Comparison of ENCODE assay signal across 8 cellular contexts in the genomic region with DNA sequence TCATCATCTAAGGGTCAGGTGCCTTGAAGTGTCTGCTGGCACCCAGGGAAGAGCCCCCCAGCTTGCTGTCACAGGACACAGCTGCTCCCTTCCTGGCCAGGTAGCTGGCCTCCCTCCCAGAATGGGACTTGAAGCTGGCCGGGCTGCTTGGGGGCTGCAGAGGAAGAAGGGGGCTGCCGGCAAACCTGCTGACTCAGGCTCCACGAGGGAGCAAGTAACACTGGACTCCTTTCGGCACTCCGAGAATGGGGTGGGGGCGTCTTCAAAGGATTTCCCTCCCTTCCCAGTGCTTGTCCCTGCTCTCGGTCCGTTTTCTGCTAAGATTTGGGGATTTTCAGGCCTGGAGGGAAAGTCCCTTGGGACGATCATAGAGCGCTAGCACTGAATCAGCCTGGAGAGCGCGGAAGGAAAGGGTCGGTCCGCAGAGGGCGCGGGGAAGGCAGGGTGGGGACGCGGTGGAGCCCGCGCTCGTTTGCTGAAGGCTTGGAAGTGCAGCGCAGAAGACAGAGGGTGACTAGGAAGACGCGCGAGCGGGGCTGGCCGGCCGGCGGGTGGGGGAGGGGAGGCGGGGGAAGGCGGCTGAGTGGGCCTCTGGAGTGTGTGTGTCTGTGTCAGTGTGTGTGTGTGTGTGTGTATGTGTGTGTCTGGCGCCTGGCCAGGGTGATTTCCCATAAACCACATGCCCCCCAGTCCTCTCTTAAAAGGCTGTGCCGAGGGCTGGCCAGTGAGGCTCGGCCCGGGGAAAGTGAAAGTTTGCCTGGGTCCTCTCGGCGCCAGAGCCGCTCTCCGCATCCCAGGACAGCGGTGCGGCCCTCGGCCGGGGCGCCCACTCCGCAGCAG. TPM values are rescaled to one million over a fixed set of nuclear protein-coding genes. Genes with fewer than 3 reads are reported as not detected.
DNase-seq lines count a peak whose midpoint lies in the region; ATAC-seq, FAIRE-seq and TF ChIP-seq lines count a peak whose summit lies in the region.

CSF1 (plus strand) TSS at position 727 of the 840 bp plus-strand sequence. CDS start 175 bp downstream, outside the sequence.

- CTCF ChIA-PET in A549 (lab: Yijun Ruan, JAX) (interaction anchor here (1.3 to 10.7 kb wide), 3 partner anchors 71 to 133 kb away, joined by 5 to 63 read pairs (median 7); partner anchors contain the start of gene AHCYL1), PC-3 (lab: Charles Lee) (no interaction called here)

- no peaks in the 10 kb centered on the region for H4K20me1 ChIP-seq in PC-3 (ENCODE audit: low read length)

- ATAC-seq in A549 = peak; percentile 74 to 79
- ATAC-seq in PC-3 = peak; percentile 73
- ATAC-seq in HG03469 (IDR thresholded peaks at IDR 0.05; ENCODE audit: unreplicated experiment) = no peak

- in situ Hi-C loops in GM18951 (cut with MboI; ENCODE audit: low sequenced_read_pairs, unreplicated experiment) = no loop called here

- H3K4me2 ChIP-seq in A549 = peak within 1 kb of the TSS; percentile 97
- H3K4me2 ChIP-seq in PC-3 (ENCODE audit: low read length) = peak within 1 kb of the TSS; percentile 99

- no TSS peak for BruUV-seq in PC-3 (replicated peaks; lab: Mats Ljungman, UMichigan)

- H3K9ac ChIP-seq in PC-3 (ENCODE audit: low read length) (peak within 1 kb of the TSS; percentile 40), muscle layer of colon (ENCODE audit: low read length) (peak within 1 kb of the TSS; percentile 78)

- peaks cover 7% of the 10 kb centered on the region; the same call in 1 of the 2 replicates for H3K79me2 ChIP-seq in PC-3 (ENCODE audit: low read length)

- TF ChIP-seq RAD21 in A549 (conservative IDR thresholded peaks at IDR 0.05 in 1 of 2, IDR thresholded peaks at IDR 0.05 in 1 of 2) = peak in 1 of 2 experiments; percentile 40; a peak in 2 of 5 replicates

- H3K4me1 ChIP-seq in A549 (peaks cover 42% of the 10 kb centered on the region), PC-3 (ENCODE audit: insufficient read depth, low read length) (peaks cover 12% of the 10 kb centered on the region; the same call in 1 of the 2 replicates), esophagus squamous epithelium (peaks cover 31 to 70% (median 39%) of the 10 kb centered on the region in 3 donors), muscle layer of colon (ENCODE audit: insufficient read depth, low read length) (peaks cover 35% of the 10 kb centered on the region)

- POLR2A ChIA-PET in A549 (lab: Yijun Ruan, JAX) (no interaction called here), PC-3 (lab: Charles Lee; ENCODE audit: unreplicated experiment) (no interaction called here)

- peak within 1 kb of the TSS; percentile 91 for H2AFZ ChIP-seq in PC-3 (ENCODE audit: low read length)

- peak within 1 kb of the TSS; percentile 100 for H3K27ac ChIP-seq in A549
- H3K27ac ChIP-seq in PC-3 (ENCODE audit: low read length) = no peak within 1 kb of the TSS
- H3K27ac ChIP-seq in esophagus squamous epithelium = peak within 1 kb of the TSS; percentile 84 to 96 (median 90)
- H3K27ac ChIP-seq in muscle layer of colon (ENCODE audit: low read depth, low read length) = peak within 1 kb of the TSS; percentile 95

- H3K9me3 ChIP-seq in A549 (no peaks in the 10 kb centered on the region), PC-3 (ENCODE audit: low read length) (no peaks in the 10 kb centered on the region), esophagus squamous epithelium (no peaks in the 10 kb centered on the region), muscle layer of colon (ENCODE audit: low read length) (no peaks in the 10 kb centered on the region)

- no peaks in the 10 kb centered on the region for H3K36me3 ChIP-seq in PC-3 (ENCODE audit: low read depth, low read length)
- peaks cover 0 to 6% (median 0%) of the 10 kb centered on the region in 3 donors for H3K36me3 ChIP-seq in esophagus squamous epithelium
- H3K36me3 ChIP-seq in muscle layer of colon (ENCODE audit: insufficient read depth, low read length) = peaks cover 9% of the 10 kb centered on the region

- WGBS in A549 (ENCODE audit: missing lambda C conversion rate) = 4% methylated on average over 11 of the region's 45 CpGs
- WGBS in esophagus squamous epithelium, 2 donors = 0% methylated on average over 4 to 10 of the region's 45 CpGs

- peak within 1 kb of the TSS; percentile 99 for H3K4me3 ChIP-seq in A549
- peak within 1 kb of the TSS; percentile 82 for H3K4me3 ChIP-seq in PC-3 (ENCODE audit: low read length)
- H3K4me3 ChIP-seq in esophagus squamous epithelium = peak within 1 kb of the TSS; percentile 67 to 88 (median 78)
- H3K4me3 ChIP-seq in muscle layer of colon (ENCODE audit: low read depth in 1 of 2, low read length in 2 of 2) = peak within 1 kb of the TSS; percentile 83 to 85

- TF ChIP-seq POLR2A in A549 (IDR thresholded peaks at IDR 0.05; ENCODE audit: low read length) (no peak), GM18951 (IDR thresholded peaks at IDR 0.05; ENCODE audit: extremely low read depth, insufficient read depth, insufficient read length) (peak; percentile 60), esophagus squamous epithelium (IDR thresholded peaks at IDR 0.05) (peak in 2 of 4 donors; percentile 69 to 81)

- no peaks in the 10 kb centered on the region for H3F3A ChIP-seq in PC-3 (ENCODE audit: low read length, unreplicated experiment)

- intact Hi-C loops in PC-3 (cut with micrococcal nuclease) = loop anchor here (5.0 kb wide), 1 partner anchor 72 kb away; the partner anchor contains the start of gene AHCYL1
- intact Hi-C loops in esophagus squamous epithelium (cut with DNase I) = no loop called here

- H3K9me2 ChIP-seq in PC-3 (replicated peaks; ENCODE audit: low read length) = no peaks in the 10 kb centered on the region

- H3K27me3 ChIP-seq in PC-3 (ENCODE audit: low read length) (no peaks in the 10 kb centered on the region), esophagus squamous epithelium (no peaks in the 10 kb centered on the region), muscle layer of colon (ENCODE audit: control insufficient read depth in 1 of 2, insufficient read depth in 2 of 2, low read length in 2 of 2) (no peaks in the 10 kb centered on the region)

- FAIRE-seq in A549 (lab: Jason Lieb, UNC) = no peak

- TF ChIP-seq EP300 in A549 (IDR thresholded peaks at IDR 0.05) = no peak

- DNase-seq in A549 (ENCODE audit: low read depth in 1 of 2, low spot score in 1 of 2) = peak; percentile 42 to 78
- peak; percentile 48 for DNase-seq in PC-3
- peak; percentile 37 for DNase-seq in activated T-helper 1 cell treated with Interleukin-2 at 50 U/mL for 16 hours (ENCODE audit: low read depth)
- DNase-seq in esophagus squamous epithelium (lab: John Stamatoyannopoulos, UW) = peak; percentile 20
- peak; percentile 29 to 30 for DNase-seq in stimulated activated CD8-positive, alpha-beta memory T cell treated with anti-CD3 and anti-CD28 coated beads, Interleukin-7, amount 100 ng/mL, for 1 hour (ENCODE audit: low read depth in 2 of 2)

- TF ChIP-seq CTCF in A549 (IDR thresholded peaks at IDR 0.05) (no peak), PC-3 (conservative IDR thresholded peaks at IDR 0.05; ENCODE audit: low read depth, low read length) (no peak), esophagus squamous epithelium (IDR thresholded peaks at IDR 0.05) (no peak)

TF ChIP-seq in A549, 52 proteins besides CTCF, POLR2A, EP300 and RAD21:
- TF ChIP-seq HEYL (CRISPR knock-in tag; IDR thresholded peaks at IDR 0.05) (no peak), MAFK (IDR thresholded peaks at IDR 0.05; ENCODE audit: partially characterized antibody) (peak; percentile 84), JUN (IDR thresholded peaks at IDR 0.05) (peak in 1 of 2 experiments; percentile 84; a peak in 3 of 5 replicates), GATA3 (IDR thresholded peaks at IDR 0.05; ENCODE audit: borderline replicate concordance) (peak; percentile 49; the same call in 1 of the 2 replicates), MAX (IDR thresholded peaks at IDR 0.05) (0 out of 2 replicates have a peak, but pooled peaks have one; percentile 26), ZNF302 (CRISPR knock-in tag; IDR thresholded peaks at IDR 0.05) (no peak), MYC (IDR thresholded peaks at IDR 0.05; ENCODE audit: borderline replicate concordance, low read length) (no peak)
- TF ChIP-seq, protein P1, sequence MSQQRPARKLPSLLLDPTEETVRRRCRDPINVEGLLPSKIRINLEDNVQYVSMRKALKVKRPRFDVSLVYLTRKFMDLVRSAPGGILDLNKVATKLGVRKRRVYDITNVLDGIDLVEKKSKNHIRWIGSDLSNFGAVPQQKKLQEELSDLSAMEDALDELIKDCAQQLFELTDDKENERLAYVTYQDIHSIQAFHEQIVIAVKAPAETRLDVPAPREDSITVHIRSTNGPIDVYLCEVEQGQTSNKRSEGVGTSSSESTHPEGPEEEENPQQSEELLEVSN (IDR thresholded peaks at IDR 0.05; ENCODE audit: borderline replicate concordance, low read depth) = 0 out of 2 replicates have a peak, but pooled peaks have one; percentile 22

RNA-seq across cellular contexts. Expression of gene CSF1, which starts in this region (rescaled TPM):
- polyA plus RNA-seq in A549 (2011; rRNA removed) (36.3 and 45.7 TPM in 2 replicates), A549 (2017; fragmentation: RNase III; extraction: RNeasy Plus Mini Kit Qiagen cat#74134 plus additional on column Dnase treatment) (35.1 to 42.4 TPM (median 37.5 TPM) in 3 replicates)
- 40.0 and 56.5 TPM in 2 replicates for polyA plus RNA-seq in A549 (2012; cell fraction: cytosol; rRNA removed)
- polyA plus RNA-seq in A549 (2012; cell fraction: nucleus; rRNA removed) = 84.0 and 105 TPM in 2 replicates
- polyA minus RNA-seq in A549 (2011; rRNA and poly(A)+ RNA removed) = 32.5 and 34.0 TPM in 2 replicates
- total RNA-seq in PC-3 (2014; rRNA removed) (2.0 and 4.1 TPM in 2 replicates), esophagus squamous epithelium (10 to 100 TPM in 3 of 4 donors, 1 to 10 TPM in 1; 7.6 to 34.8 (median 15.9) TPM)
